In genomic region chr9:114269023-114269422, GRCh38 we compare ENCODE assay signal across 9 cellular contexts. TPM values are rescaled to one million over a fixed set of nuclear protein-coding genes. Genes with fewer than 3 reads are reported as not detected.
"Had no signal": no experiment of that assay in that cellular context is flagged by ENCODE, and none has a peak within 500 bp of the region (broad histone marks: within the 10 kb centered on the region; RNA-seq: fewer than 3 reads in every experiment).

No MANE protein-coding gene starts in this region.

- H3K4me1 ChIP-seq: HAP-1 had no signal

- H3K9me3 Mint-ChIP-seq: HFFc6 had no signal

- DNase-seq: GM23248, GOT3, H7, HFFc6, IMR-90 had no signal

- H3K4me3 ChIP-seq: GM23248, HAP-1 had no signal

- H3K27ac Mint-ChIP-seq: HFFc6 had no signal

- ATAC-seq: HCT116 had no signal

- H3K27ac ChIP-seq: GM23248, HL-60 had no signal

- H3K4me3 Mint-ChIP-seq: HFFc6 had no signal

- H3K9me3 ChIP-seq: HAP-1 had no signal

- H3K9ac ChIP-seq: GM23248 had no signal

- H2AFZ ChIP-seq: GM23248 had no signal

- H3K36me3 ChIP-seq: HAP-1 had no signal

RNA-seq across cellular contexts. Expression of gene ORM1, which starts 53.9 kb away (rescaled TPM):
- total RNA-seq: GM23248, H7, HFFc6, HT1080 had no signal
- polyA plus RNA-seq: GM23248, IMR-90 had no signal
